1 cellular context compared by ENCODE assay signal in genomic region chr22:19853879-19854777, GRCh38.
A peak's percentile ranks its signal among the peaks of the same experiment; 100 is the strongest.
TF ChIP-seq lines count a peak whose summit lies in the region.

No MANE protein-coding gene starts in this region.

TF ChIP-seq in HepG2, 621 proteins besides CTCF, POLR2A, EP300 and RAD21 (continued from another document and continues in another):
- TF ChIP-seq AHDC1 (CRISPR knock-in tag; IDR thresholded peaks at IDR 0.05; ENCODE audit: borderline replicate concordance) = 0 out of 2 replicates have a peak, but pooled peaks have one; percentile 43
- TF ChIP-seq ZMYM4 (CRISPR knock-in tag; IDR thresholded peaks at IDR 0.05) = no peak
- no peak for TF ChIP-seq CBX1 (IDR thresholded peaks at IDR 0.05; ENCODE audit: low read depth)
- TF ChIP-seq NCOA1 (CRISPR knock-in tag; IDR thresholded peaks at IDR 0.05) = 0 out of 2 replicates have a peak, but pooled peaks have one; percentile 5
- TF ChIP-seq THAP8 (CRISPR knock-in tag; IDR thresholded peaks at IDR 0.05; ENCODE audit: borderline replicate concordance) = peak; percentile 76; the same call in 1 of the 2 replicates
- 0 out of 2 replicates have a peak, but pooled peaks have one; percentile 26 for TF ChIP-seq ZNF512B (CRISPR knock-in tag; IDR thresholded peaks at IDR 0.05; ENCODE audit: borderline replicate concordance)
- no peak for TF ChIP-seq NBN (conservative IDR thresholded peaks at IDR 0.05)
- peak; percentile 33; the same call in 1 of the 2 replicates for TF ChIP-seq SALL2 (CRISPR knock-in tag; IDR thresholded peaks at IDR 0.05)
- no peak for TF ChIP-seq ZNF232 (CRISPR knock-in tag; IDR thresholded peaks at IDR 0.05; ENCODE audit: borderline replicate concordance)
- TF ChIP-seq TBL1XR1 (IDR thresholded peaks at IDR 0.05; ENCODE audit: borderline replicate concordance, low read length, partially characterized antibody) = no peak
- no peak for TF ChIP-seq PBX3 (CRISPR knock-in tag; IDR thresholded peaks at IDR 0.05; ENCODE audit: borderline replicate concordance)
- no peak for TF ChIP-seq ZNF660 (CRISPR knock-in tag; IDR thresholded peaks at IDR 0.05; ENCODE audit: borderline replicate concordance, low read depth)
- no peak for TF ChIP-seq TBX3 (IDR thresholded peaks at IDR 0.05; ENCODE audit: borderline replicate concordance)
- TF ChIP-seq ZNF570 (CRISPR knock-in tag; IDR thresholded peaks at IDR 0.05; ENCODE audit: borderline replicate concordance) = no peak; the same call in 1 of the 2 replicates
- TF ChIP-seq ZBTB20 (CRISPR knock-in tag; IDR thresholded peaks at IDR 0.05; ENCODE audit: borderline replicate concordance, low read depth) = no peak
- no peak for TF ChIP-seq TMF1 (CRISPR knock-in tag; IDR thresholded peaks at IDR 0.05; ENCODE audit: low read depth)
- peak; percentile 19; the same call in 1 of the 2 replicates for TF ChIP-seq HINFP (CRISPR knock-in tag; IDR thresholded peaks at IDR 0.05; ENCODE audit: low read depth)
- 0 out of 2 replicates have a peak, but pooled peaks have one; percentile 55 for TF ChIP-seq ZNF224 (CRISPR knock-in tag; IDR thresholded peaks at IDR 0.05)
- TF ChIP-seq NFIC (IDR thresholded peaks at IDR 0.05; ENCODE audit: low read length) = no peak
- TF ChIP-seq ZNF720 (CRISPR knock-in tag; IDR thresholded peaks at IDR 0.05) = no peak
- TF ChIP-seq ATF5 (CRISPR knock-in tag; IDR thresholded peaks at IDR 0.05; ENCODE audit: low read depth) = peak; percentile 42; the same call in 1 of the 2 replicates
- TF ChIP-seq ZNF557 (CRISPR knock-in tag; IDR thresholded peaks at IDR 0.05) = no peak
- no peak for TF ChIP-seq SIN3B (IDR thresholded peaks at IDR 0.05; ENCODE audit: low read length)
- no peak for TF ChIP-seq TAF1 (CRISPR knock-in tag; IDR thresholded peaks at IDR 0.05)
- no peak for TF ChIP-seq ATF1 (CRISPR knock-in tag; IDR thresholded peaks at IDR 0.05)
- no peak for TF ChIP-seq ZFYVE20 (CRISPR knock-in tag; IDR thresholded peaks at IDR 0.05; ENCODE audit: borderline replicate concordance, low read depth)
- no peak for TF ChIP-seq MTF1 (CRISPR knock-in tag; IDR thresholded peaks at IDR 0.05)
- TF ChIP-seq CBX5 (CRISPR knock-in tag; IDR thresholded peaks at IDR 0.05; ENCODE audit: borderline replicate concordance) = no peak
- TF ChIP-seq NAIF1 (CRISPR knock-in tag; IDR thresholded peaks at IDR 0.05; ENCODE audit: borderline replicate concordance) = no peak
- TF ChIP-seq ZNF891 (CRISPR knock-in tag; IDR thresholded peaks at IDR 0.05) = peak; percentile 27; the same call in 1 of the 2 replicates
- no peak for TF ChIP-seq IKZF4 (CRISPR knock-in tag; IDR thresholded peaks at IDR 0.05; ENCODE audit: borderline replicate concordance, low read depth, not compliant biosample characterization)
- 0 out of 2 replicates have a peak, but pooled peaks have one; percentile 7 for TF ChIP-seq HNRNPL (IDR thresholded peaks at IDR 0.05; ENCODE audit: low read depth, low read length)
- TF ChIP-seq ZNF574 (CRISPR knock-in tag; IDR thresholded peaks at IDR 0.05) = no peak
- no peak for TF ChIP-seq LRRFIP1 (CRISPR knock-in tag; conservative IDR thresholded peaks at IDR 0.05)
- TF ChIP-seq ZNF33A (CRISPR knock-in tag; IDR thresholded peaks at IDR 0.05; ENCODE audit: borderline replicate concordance) = 0 out of 2 replicates have a peak, but pooled peaks have one; percentile 60
- no peak for TF ChIP-seq BATF2 (CRISPR knock-in tag; IDR thresholded peaks at IDR 0.05)
- no peak for TF ChIP-seq SYNCRIP (IDR thresholded peaks at IDR 0.05; ENCODE audit: insufficient read depth, low read depth, low read length)
- no peak for TF ChIP-seq CEBPB (IDR thresholded peaks at IDR 0.05; ENCODE audit: borderline replicate concordance, low read depth, low read length)
- no peak for TF ChIP-seq SMARCE1 (IDR thresholded peaks at IDR 0.05; ENCODE audit: borderline replicate concordance)
- no peak for TF ChIP-seq TFAP4 (IDR thresholded peaks at IDR 0.05; ENCODE audit: borderline replicate concordance, low read depth)
- TF ChIP-seq FOXA1 (IDR thresholded peaks at IDR 0.05) = no peak
- TF ChIP-seq FOXA1 (CRISPR knock-in tag; IDR thresholded peaks at IDR 0.05) = no peak
- no peak for TF ChIP-seq MLLT10 (CRISPR knock-in tag; IDR thresholded peaks at IDR 0.05)
- TF ChIP-seq TSC22D2 (CRISPR knock-in tag; IDR thresholded peaks at IDR 0.05; ENCODE audit: borderline replicate concordance) = no peak
